Comparison of ENCODE assay signal across 24 cellular contexts in the genomic region with DNA sequence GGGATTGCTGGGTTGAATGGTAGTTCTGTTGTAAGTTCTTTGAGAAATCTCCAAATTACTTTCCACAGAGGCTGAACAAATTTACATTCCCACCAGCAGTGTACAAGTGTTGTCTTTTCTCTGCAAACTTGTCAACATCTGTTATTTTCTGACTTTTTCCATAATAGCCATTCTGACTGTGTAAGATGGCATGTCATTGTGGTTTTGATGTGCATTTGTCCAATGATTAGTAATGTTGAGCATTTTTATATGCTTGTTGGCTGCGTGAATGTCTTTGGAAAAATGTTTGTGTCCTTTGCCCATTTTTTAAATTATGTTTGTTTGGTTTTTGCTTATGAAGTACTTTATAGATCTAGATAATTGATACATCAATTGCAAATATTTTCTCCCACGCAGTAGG.
"Had no signal": no experiment of that assay in that cellular context is flagged by ENCODE, and none has a peak within 500 bp of the region (broad histone marks: within the 10 kb centered on the region; RNA-seq: fewer than 3 reads in every experiment).

No MANE protein-coding gene starts in this region.

- H3K27ac ChIP-seq: left ventricle myocardium inferior, pancreas, prostate gland, skin epidermis, stomach, testis, thyroid gland, transverse colon, upper lobe of left lung, vagina had no signal

- DNase-seq: islet precursor cell; left ventricle myocardium inferior; naive thymus-derived CD8-positive, alpha-beta T cell; nucleus accumbens; pancreas; posterior cingulate gyrus; retina; right cardiac atrium; stimulated activated CD4-positive, alpha-beta T cell treated with anti-CD3 and anti-CD28 coated beads, Interleukin-12 subunit alpha, Interleukin-12 subunit beta, amount 100 ng/mL, for 4 hours; stimulated activated CD4-positive, alpha-beta T cell treated with anti-CD3 and anti-CD28 coated beads, Interleukin-15, amount 100 ng/mL, for 24 hours; stimulated activated CD4-positive, alpha-beta T cell treated with anti-CD3 and anti-CD28 coated beads, Interleukin-2, amount 100 ng/mL, for 24 hours; stimulated activated CD4-positive, alpha-beta T cell treated with anti-CD3 and anti-CD28 coated beads, Interleukin-4, amount 100 ng/mL, for 1 hour; stimulated activated naive B cell treated with anti-CD40 and anti-IgM and Interleukin-4, amounts not matched to agents 10 μg/mL and 1 μg/mL and 100 μg/mL, for 72 hours; stimulated activated naive CD8-positive, alpha-beta T cell treated with anti-CD3 and anti-CD28 coated beads, Interleukin-15, Interleukin-2, amounts not matched to agents 100 U/mL and 50 U/mL, for 24 hours; stomach; testis; thyroid gland; transverse colon; upper lobe of left lung had no signal

- H3K27me3 ChIP-seq: pancreas, stomach, testis, thyroid gland, transverse colon, upper lobe of left lung, vagina had no signal

- H3K9me3 ChIP-seq: pancreas, prostate gland, testis, thyroid gland had no signal

- H3K4me1 ChIP-seq: left ventricle myocardium inferior, pancreas, prostate gland, stomach, testis, thyroid gland, transverse colon, upper lobe of left lung, vagina had no signal

- ATAC-seq: naive thymus-derived CD8-positive, alpha-beta T cell; pancreas; right cardiac atrium; sciatic nerve; stimulated activated naive B cell treated with anti-CD40 and anti-IgM and Interleukin-4, amounts not matched to agents 10 μg/mL and 1 μg/mL and 100 μg/mL, for 72 hours; stimulated activated naive CD8-positive, alpha-beta T cell treated with anti-CD3 and anti-CD28 coated beads, Interleukin-15, Interleukin-2, amounts not matched to agents 100 U/mL and 50 U/mL, for 24 hours had no signal

- H3K4me3 ChIP-seq: left ventricle myocardium inferior, lung, pancreas, prostate gland, skin epidermis, stomach, testis, thyroid gland, transverse colon, upper lobe of left lung, vagina had no signal

- H3K36me3 ChIP-seq: left ventricle myocardium inferior, pancreas, prostate gland, stomach, thyroid gland, transverse colon, upper lobe of left lung, vagina had no signal
